In genomic region chr4:146883070-146883469, GRCh38 we compare ENCODE assay signal across 23 cellular contexts.
A peak's percentile ranks its signal among the peaks of the same experiment; 100 is the strongest.
DNase-seq lines count a peak whose midpoint lies in the region; ATAC-seq and TF ChIP-seq lines count a peak whose summit lies in the region.
"Had no signal": no experiment of that assay in that cellular context is flagged by ENCODE, and none has a peak within 500 bp of the region (broad histone marks: within the 10 kb centered on the region; RNA-seq: fewer than 3 reads in every experiment).

No MANE protein-coding gene starts in this region.

- 68 to 77% methylated on average over 3 of the region's 3 CpGs for WGBS in lung, 2 donors

- no peaks in the 10 kb centered on the region for H3K4me1 Mint-ChIP-seq in osteocyte (ENCODE audit: unreplicated experiment)
- H3K4me1 Mint-ChIP-seq: CD14-positive monocyte; CD4-positive, CD25-positive, alpha-beta regulatory T cell; CD8-positive, alpha-beta memory T cell had no signal

- H3K27ac ChIP-seq in left lung (no peak overlapping the region), lung (ENCODE audit: low read depth in 1 of 2, low read length in 1 of 2) (no peak overlapping the region), upper lobe of right lung (no peak overlapping the region)
- H3K27ac ChIP-seq: 22Rv1, A549, BLaER1 had no signal

- H3K4me3 Mint-ChIP-seq in osteocyte (ENCODE audit: unreplicated experiment): no peak overlapping the region
- H3K4me3 Mint-ChIP-seq: CD14-positive monocyte; CD4-positive, alpha-beta memory T cell; CD4-positive, CD25-positive, alpha-beta regulatory T cell; CD8-positive, alpha-beta memory T cell had no signal

- H3K4me1 ChIP-seq in left lung (no peaks in the 10 kb centered on the region), lung (ENCODE audit: control insufficient read depth in 2 of 2, insufficient read depth in 2 of 2, low read length in 2 of 2) (no peaks in the 10 kb centered on the region), upper lobe of right lung (no peaks in the 10 kb centered on the region)
- H3K4me1 ChIP-seq: A549, BE2C, BLaER1 had no signal

- H3K27me3 Mint-ChIP-seq in osteocyte (ENCODE audit: unreplicated experiment): peaks cover 30% of the 10 kb centered on the region

- H3K9me3 Mint-ChIP-seq in osteocyte (ENCODE audit: unreplicated experiment): no peaks in the 10 kb centered on the region
- H3K9me3 Mint-ChIP-seq: CD4-positive, alpha-beta memory T cell; CD8-positive, alpha-beta memory T cell had no signal

- intact Hi-C loops in left lung (cut with DNase I): no loop called here
- intact Hi-C loops in upper lobe of right lung (cut with DNase I): no loop called here

- H3K27me3 ChIP-seq in left lung (no peaks in the 10 kb centered on the region), lung (ENCODE audit: control insufficient read depth, insufficient read depth) (no peaks in the 10 kb centered on the region), upper lobe of right lung (no peaks in the 10 kb centered on the region)
- H3K27me3 ChIP-seq: BLaER1 had no signal

- no peaks in the 10 kb centered on the region for H3K36me3 ChIP-seq in left lung
- H3K36me3 ChIP-seq in lung (ENCODE audit: control insufficient read depth in 2 of 2, insufficient read depth in 2 of 2, low read length in 2 of 2): no peaks in the 10 kb centered on the region
- no peaks in the 10 kb centered on the region for H3K36me3 ChIP-seq in upper lobe of right lung
- H3K36me3 ChIP-seq: BE2C, BLaER1 had no signal

- no peak overlapping the region for H3K27ac Mint-ChIP-seq in osteocyte (ENCODE audit: unreplicated experiment)
- H3K27ac Mint-ChIP-seq: CD14-positive monocyte; CD4-positive, alpha-beta memory T cell; CD4-positive, CD25-positive, alpha-beta regulatory T cell; CD8-positive, alpha-beta memory T cell had no signal

- H3K9me3 ChIP-seq in left lung (no peaks in the 10 kb centered on the region), lung (ENCODE audit: control insufficient read depth in 2 of 2, insufficient read depth in 1 of 2, low read length in 1 of 2) (no peaks in the 10 kb centered on the region), upper lobe of right lung (no peaks in the 10 kb centered on the region)
- H3K9me3 ChIP-seq: A549, BE2C, BLaER1 had no signal

- DNase-seq in left lung (peak in 1 of 2 donors; percentile 33), lung (ENCODE audit: low spot score) (peak; percentile 37), upper lobe of right lung (no peak), AG08396 (ENCODE audit: low spot score) (no peak), osteocyte (ENCODE audit: extremely low spot score, unreplicated experiment) (no peak)
- DNase-seq: BE2C; C1 segment of cervical spinal cord; CD4-positive, alpha-beta memory T cell; CD4-positive, CD25-positive, alpha-beta regulatory T cell; CD8-positive, alpha-beta memory T cell; COR-L47; DMS 273 treated with DMSO at 0.1 percent for 48 hours; DMS153; DMS53; DMS79; DND-41; EL; GDM1 had no signal

- TF ChIP-seq CTCF in left lung (IDR thresholded peaks at IDR 0.05): no peak
- no peak for TF ChIP-seq CTCF in lung (IDR thresholded peaks at IDR 0.05; ENCODE audit: control extremely low read depth, extremely low read depth)
- no peak for TF ChIP-seq CTCF in upper lobe of right lung (IDR thresholded peaks at IDR 0.05)
- no peak for TF ChIP-seq CTCF in osteocyte (IDR thresholded peaks at IDR 0.05)

- ATAC-seq in left lung (peak; percentile 90), lung (ENCODE audit: insufficient read depth, low FRiP score) (peak; percentile 27), upper lobe of right lung (peak; percentile 84)
- ATAC-seq: A549, GM12878 had no signal

- H3K36me3 Mint-ChIP-seq in osteocyte (ENCODE audit: unreplicated experiment): no peaks in the 10 kb centered on the region
- H3K36me3 Mint-ChIP-seq: CD14-positive monocyte; CD4-positive, alpha-beta memory T cell; CD4-positive, CD25-positive, alpha-beta regulatory T cell; CD8-positive, alpha-beta memory T cell had no signal

- H3K4me3 ChIP-seq in left lung (no peak overlapping the region), lung (no peak overlapping the region), upper lobe of right lung (no peak overlapping the region)
- H3K4me3 ChIP-seq: A549, BLaER1, GM12878 had no signal

Comparison
In these comparisons a context has a peak if more than half of its experiments do, and no peak if none do; other contexts are left out.
1. ATAC-seq: peak in every context shown above with its lines; median percentile 90 in left lung; 84 in upper lobe of right lung; 27 in lung.